19 cellular contexts compared by ENCODE assay signal in genomic region chr7:76981187-76981970, GRCh38. TPM values are rescaled to one million over a fixed set of nuclear protein-coding genes. Genes with fewer than 3 reads are reported as not detected.
DNase-seq lines count a peak whose midpoint lies in the region; ATAC-seq and TF ChIP-seq lines count a peak whose summit lies in the region.
"Not testable (repeated sequence)": the region's sequence is repeated elsewhere in the genome, so short reads cannot be mapped to it uniquely, and the experiment has no call there.
"Had no signal": no experiment of that assay in that cellular context is flagged by ENCODE, and none has a peak within 500 bp of the region (broad histone marks: within the 10 kb centered on the region; RNA-seq: fewer than 3 reads in every experiment).

No MANE protein-coding gene starts in this region.

- not testable (repeated sequence) for H3K4me1 Mint-ChIP-seq in WTC11; activated CD4-positive, alpha-beta T cell treated with anti-CD3 and anti-CD28 coated beads, Interleukin-2, amount 10 ng/mL, durations not matched to agents 24 days and 14 days; activated naive CD4-positive, alpha-beta T cell treated with anti-CD3 and anti-CD28 coated beads, Interleukin-2, amount 10 ng/mL, durations not matched to agents 7 days and 5 days; chondrocyte (ENCODE audit: low read depth)

- not testable (repeated sequence) for H3K36me3 Mint-ChIP-seq in WTC11; activated CD4-positive, alpha-beta T cell treated with anti-CD3 and anti-CD28 coated beads, Interleukin-2, amount 10 ng/mL, durations not matched to agents 24 days and 14 days (ENCODE audit: low read depth); chondrocyte (ENCODE audit: low read depth)
- H3K36me3 Mint-ChIP-seq in activated naive CD4-positive, alpha-beta T cell treated with anti-CD3 and anti-CD28 coated beads, Interleukin-2, amount 10 ng/mL, durations not matched to agents 7 days and 5 days = peaks cover 10% of the 10 kb centered on the region

- intact Hi-C loops in activated CD4-positive, alpha-beta T cell treated with anti-CD3 and anti-CD28 coated beads, Interleukin-2, amount 10 ng/mL, durations not matched to agents 24 days and 14 days (cut with micrococcal nuclease); cardiac septum (cut with DNase I); posterior vena cava (cut with DNase I): not testable (repeated sequence)

- not testable (repeated sequence) for H3K27me3 Mint-ChIP-seq in WTC11 (ENCODE audit: low read depth); activated CD4-positive, alpha-beta T cell treated with anti-CD3 and anti-CD28 coated beads, Interleukin-2, amount 10 ng/mL, durations not matched to agents 24 days and 14 days; activated naive CD4-positive, alpha-beta T cell treated with anti-CD3 and anti-CD28 coated beads, Interleukin-2, amount 10 ng/mL, durations not matched to agents 7 days and 5 days; chondrocyte (ENCODE audit: low read depth)

- ATAC-seq in WTC11 = not testable (repeated sequence)

- not testable (repeated sequence) for H3K4me3 Mint-ChIP-seq in WTC11; activated CD4-positive, alpha-beta T cell treated with anti-CD3 and anti-CD28 coated beads, Interleukin-2, amount 10 ng/mL, durations not matched to agents 24 days and 14 days; activated naive CD4-positive, alpha-beta T cell treated with anti-CD3 and anti-CD28 coated beads, Interleukin-2, amount 10 ng/mL, durations not matched to agents 7 days and 5 days; chondrocyte (ENCODE audit: unreplicated experiment)

- H3K27ac Mint-ChIP-seq in WTC11 = peak overlapping the region; percentile 78; the same call in 1 of the 2 replicates
- H3K27ac Mint-ChIP-seq in activated CD4-positive, alpha-beta T cell treated with anti-CD3 and anti-CD28 coated beads, Interleukin-2, amount 10 ng/mL, durations not matched to agents 24 days and 14 days; chondrocyte (ENCODE audit: unreplicated experiment): not testable (repeated sequence)
- H3K27ac Mint-ChIP-seq in activated naive CD4-positive, alpha-beta T cell treated with anti-CD3 and anti-CD28 coated beads, Interleukin-2, amount 10 ng/mL, durations not matched to agents 7 days and 5 days = peak overlapping the region; percentile 67

- TF ChIP-seq CTCF in WTC11 (IDR thresholded peaks at IDR 0.05); chondrocyte (IDR thresholded peaks at IDR 0.05): not testable (repeated sequence)

- CTCF ChIA-PET in WTC11 (lab: Charles Lee); activated naive CD4-positive, alpha-beta T cell treated with anti-CD3 and anti-CD28 coated beads, Interleukin-2, amount 10 ng/mL, durations not matched to agents 7 days and 5 days (lab: Charles Lee): not testable (repeated sequence)

- POLR2A ChIA-PET in WTC11 (lab: Charles Lee) = not testable (repeated sequence)

- DNase-seq in WTC11 (ENCODE audit: low spot score) = not testable (repeated sequence)
- DNase-seq in activated CD4-positive, alpha-beta T cell treated with anti-CD3 and anti-CD28 coated beads, Interleukin-2, amount 10 ng/mL, durations not matched to agents 24 days and 14 days = peak; percentile 50
- DNase-seq in activated CD8-positive, alpha-beta memory T cell treated with anti-CD3 and anti-CD28 coated beads for 24 hours = peak; percentile 26
- peak; percentile 7 for DNase-seq in activated naive CD4-positive, alpha-beta T cell treated with anti-CD3 and anti-CD28 coated beads, Interleukin-2, amount 10 ng/mL, durations not matched to agents 7 days and 5 days
- DNase-seq in chondrocyte (ENCODE audit: low spot score) (peak; percentile 34), cardiac septum (ENCODE audit: low spot score) (peak; percentile 43), mesenteric fat pad (ENCODE audit: low spot score) (peak; percentile 41), posterior vena cava (ENCODE audit: low spot score) (peak; percentile 64)

- H3K9me3 Mint-ChIP-seq in WTC11; activated CD4-positive, alpha-beta T cell treated with anti-CD3 and anti-CD28 coated beads, Interleukin-2, amount 10 ng/mL, durations not matched to agents 24 days and 14 days; activated naive CD4-positive, alpha-beta T cell treated with anti-CD3 and anti-CD28 coated beads, Interleukin-2, amount 10 ng/mL, durations not matched to agents 7 days and 5 days; chondrocyte (ENCODE audit: low read depth): not testable (repeated sequence)

RNA-seq across cellular contexts. Expression of gene SPDYE17, which starts 50.8 kb away (rescaled TPM):
- not detected in 3 replicates for total RNA-seq in WTC11 (2021)
- total RNA-seq in activated CD4-positive, alpha-beta T cell treated with anti-CD3 and anti-CD28 coated beads, Interleukin-2, amount 10 ng/mL, durations not matched to agents 24 days and 14 days = not detected in 2 replicates
- total RNA-seq in chondrocyte = not detected in 3 replicates
- total RNA-seq in cardiac septum = not detected
- not detected for total RNA-seq in mesenteric fat pad
- total RNA-seq in posterior vena cava = not detected
- total RNA-seq: A172; A673; B cell; Caco-2; Calu3; CD4-positive, alpha-beta memory T cell; CD4-positive, alpha-beta T cell; CD4-positive, CD25-positive, alpha-beta regulatory T cell; CD8-positive, alpha-beta memory T cell; CD8-positive, alpha-beta T cell; Daoy had no signal
